Comparison of ENCODE assay signal across 8 cellular contexts in the genomic region with DNA sequence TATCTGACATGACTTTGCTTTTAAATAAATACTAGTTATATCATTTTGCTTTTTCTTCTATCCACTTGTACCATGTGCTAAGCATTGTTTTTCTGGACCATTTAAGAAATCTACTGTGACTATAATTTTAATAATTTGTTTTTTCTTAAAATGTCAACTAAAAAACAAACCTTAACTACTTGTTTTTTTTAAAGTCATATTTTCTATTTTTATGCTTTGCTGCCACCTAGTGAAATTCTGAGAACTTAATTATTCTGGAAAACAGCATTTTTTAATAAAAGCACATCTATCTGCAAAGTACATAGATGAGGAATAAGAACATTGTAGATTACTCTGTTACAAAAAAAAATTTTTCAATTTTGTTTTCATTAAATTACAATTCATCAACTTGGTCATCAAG. TPM values are rescaled to one million over a fixed set of nuclear protein-coding genes. Genes with fewer than 3 reads are reported as not detected.
DNase-seq lines count a peak whose midpoint lies in the region; ATAC-seq, FAIRE-seq and TF ChIP-seq lines count a peak whose summit lies in the region.

No MANE protein-coding gene starts in this region.

- H3K4me3 ChIP-seq in cardiac fibroblast (replicated peaks in 1 of 2; ENCODE audit: low read depth in 2 of 2, low read length in 2 of 2) (no peak overlapping the region), neural progenitor cell (no peak overlapping the region), testis (no peak overlapping the region)

- H3K36me3 Mint-ChIP-seq in neural progenitor cell: peaks cover 8% of the 10 kb centered on the region

- no peaks in the 10 kb centered on the region for H3K9me3 ChIP-seq in neural progenitor cell (ENCODE audit: low read depth)
- no peaks in the 10 kb centered on the region for H3K9me3 ChIP-seq in testis

- H3K4me3 Mint-ChIP-seq in neural progenitor cell: no peak overlapping the region

- no peaks in the 10 kb centered on the region for H3K36me3 ChIP-seq in neural progenitor cell
- no peaks in the 10 kb centered on the region for H3K36me3 ChIP-seq in testis (ENCODE audit: low read depth, missing control alignments)

- peak; percentile 93 for FAIRE-seq in G401.6 (lab: Jason Lieb, UNC)

- intact Hi-C loops in testis (cut with DNase I; ENCODE audit: low total_unique reads): no loop called here

- H4K20me1 ChIP-seq in neural progenitor cell (ENCODE audit: low read depth): no peaks in the 10 kb centered on the region

- TF ChIP-seq POLR2A in testis (IDR thresholded peaks at IDR 0.05): no peak

- H3K4me1 ChIP-seq in neural progenitor cell (no peaks in the 10 kb centered on the region), testis (no peaks in the 10 kb centered on the region)

- no peak overlapping the region for H2AFZ ChIP-seq in neural progenitor cell (replicated peaks)

- H3F3A ChIP-seq in neural progenitor cell (ENCODE audit: low read depth): no peaks in the 10 kb centered on the region

- H3K9me3 Mint-ChIP-seq in neural progenitor cell: no peaks in the 10 kb centered on the region

- H3K27ac ChIP-seq in neural progenitor cell: no peak overlapping the region
- H3K27ac ChIP-seq in testis: no peak overlapping the region

- H3K9ac ChIP-seq in neural progenitor cell: no peak overlapping the region

- no peaks in the 10 kb centered on the region for H3K4me1 Mint-ChIP-seq in neural progenitor cell

- no peak overlapping the region for H3K4me2 ChIP-seq in neural progenitor cell

- H3K79me2 ChIP-seq in neural progenitor cell (ENCODE audit: low read depth): no peaks in the 10 kb centered on the region

- DNase-seq in NCI-H146 (lab: John Stamatoyannopoulos, UW): peak; percentile 29
- peak; percentile 47 to 49 for DNase-seq in cardiac fibroblast (ENCODE audit: low read depth in 2 of 2)
- no peak for DNase-seq in neural progenitor cell (ENCODE audit: low spot score)
- no peak for DNase-seq in left lobe of liver (ENCODE audit: low spot score)
- no peak for DNase-seq in NCI-H187 (lab: John Stamatoyannopoulos, UW)
- DNase-seq in testis: no peak

- H3K27me3 ChIP-seq in neural progenitor cell (no peaks in the 10 kb centered on the region), testis (no peaks in the 10 kb centered on the region)

- no peak overlapping the region for H3K27ac Mint-ChIP-seq in neural progenitor cell

- H3K27me3 Mint-ChIP-seq in neural progenitor cell (ENCODE audit: insufficient read depth, low read depth): no peaks in the 10 kb centered on the region

- ATAC-seq in left lobe of liver (no peak), GM19023 (IDR thresholded peaks at IDR 0.05; ENCODE audit: unreplicated experiment) (no peak)

- TF ChIP-seq CTCF in cardiac fibroblast (IDR thresholded peaks at IDR 0.05; ENCODE audit: low read depth, low read length) (peak; percentile 23), neural progenitor cell (IDR thresholded peaks at IDR 0.05) (peak; percentile 53), testis (IDR thresholded peaks at IDR 0.05) (peak in 1 of 3 experiments; percentile 46)

RNA-seq across cellular contexts. Expression of gene ORC5, which starts 47.4 kb away (rescaled TPM):
- total RNA-seq in neural progenitor cell (ENCODE audit: low replicate concordance): 14.4 and 14.9 TPM in 2 replicates
- 13.9 TPM for total RNA-seq in left lobe of liver
- 100 to 1,000 TPM in 1 of 2 donors, 10 to 100 TPM in 1; 36.9 to 107 TPM for total RNA-seq in testis
- 36.5 TPM for polyA plus RNA-seq in testis (ENCODE audit: insufficient read depth, low read depth, low replicate concordance)

Comparison
In these comparisons a context has a peak if more than half of its experiments do, and no peak if none do; other contexts are left out.
1. DNase-seq: peak in NCI-H146 (single experiment) and cardiac fibroblast (2 of 2); none in neural progenitor cell (single experiment), left lobe of liver (single experiment), NCI-H187 (0 of 2) and testis (single experiment).